ENCODE assay signal across 8 cellular contexts in genomic region chr22:24274696-24275405, GRCh38. TPM values are rescaled to one million over a fixed set of nuclear protein-coding genes. Genes with fewer than 3 reads are reported as not detected.
A peak's percentile ranks its signal among the peaks of the same experiment; 100 is the strongest.
DNase-seq lines count a peak whose midpoint lies in the region; ATAC-seq, FAIRE-seq and TF ChIP-seq lines count a peak whose summit lies in the region.
"Not testable (repeated sequence)": the region's sequence is repeated elsewhere in the genome, so short reads cannot be mapped to it uniquely, and the experiment has no call there.

No MANE protein-coding gene starts in this region.

- not testable (repeated sequence) for ATAC-seq in left colon; stimulated activated effector memory CD8-positive, alpha-beta T cell treated with anti-CD3 and anti-CD28 coated beads, Interleukin-12 subunit alpha, Interleukin-12 subunit beta, amount 100 ng/mL, for 72 hours

- not testable (repeated sequence) for DNase-seq in AG10803 (ENCODE audit: low read depth); HFF-Myc (ENCODE audit: extremely low read depth, low read depth); RCC 7860 (ENCODE audit: low spot score); epithelial cell of proximal tubule (ENCODE audit: low read depth); neural crest cell (ENCODE audit: low read depth, low spot score); stimulated activated effector memory CD8-positive, alpha-beta T cell treated with anti-CD3 and anti-CD28 coated beads, Interleukin-12 subunit alpha, Interleukin-12 subunit beta, amount 100 ng/mL, for 72 hours (ENCODE audit: low spot score in 2 of 2)
- DNase-seq in astrocyte of the hippocampus (ENCODE audit: low read depth, low spot score) (peak; percentile 32), left colon (peak; percentile 22 to 35)

- H3K27ac Mint-ChIP-seq in neural crest cell (ENCODE audit: unreplicated experiment), result not testable (repeated sequence)
- peak overlapping the region; percentile 67 for H3K27ac Mint-ChIP-seq in stimulated activated effector memory CD8-positive, alpha-beta T cell treated with anti-CD3 and anti-CD28 coated beads, Interleukin-12 subunit alpha, Interleukin-12 subunit beta, amount 100 ng/mL, for 72 hours

- intact Hi-C loops in left colon (cut with DNase I, micrococcal nuclease), result not testable (repeated sequence)

- FAIRE-seq in RCC 7860 (lab: Jason Lieb, UNC), result peak; percentile 43

- peaks cover 46% of the 10 kb centered on the region for H3K4me1 Mint-ChIP-seq in neural crest cell
- peaks cover 46% of the 10 kb centered on the region for H3K4me1 Mint-ChIP-seq in stimulated activated effector memory CD8-positive, alpha-beta T cell treated with anti-CD3 and anti-CD28 coated beads, Interleukin-12 subunit alpha, Interleukin-12 subunit beta, amount 100 ng/mL, for 72 hours

- H3K27me3 Mint-ChIP-seq in neural crest cell (ENCODE audit: low read depth), result not testable (repeated sequence)

- peak overlapping the region; percentile 58 for H3K4me3 Mint-ChIP-seq in neural crest cell
- H3K4me3 Mint-ChIP-seq in stimulated activated effector memory CD8-positive, alpha-beta T cell treated with anti-CD3 and anti-CD28 coated beads, Interleukin-12 subunit alpha, Interleukin-12 subunit beta, amount 100 ng/mL, for 72 hours, result not testable (repeated sequence)

- not testable (repeated sequence) for H3K9me3 Mint-ChIP-seq in neural crest cell; stimulated activated effector memory CD8-positive, alpha-beta T cell treated with anti-CD3 and anti-CD28 coated beads, Interleukin-12 subunit alpha, Interleukin-12 subunit beta, amount 100 ng/mL, for 72 hours

- H3K4me3 ChIP-seq in AG10803 (ENCODE audit: low read length); HFF-Myc (replicated peaks; ENCODE audit: low read depth, low read length): not testable (repeated sequence)
- peak overlapping the region; percentile 6 for H3K4me3 ChIP-seq in epithelial cell of proximal tubule (ENCODE audit: low read depth, low read length)

- H3K36me3 Mint-ChIP-seq in neural crest cell (ENCODE audit: low read depth), result not testable (repeated sequence)
- H3K36me3 Mint-ChIP-seq in stimulated activated effector memory CD8-positive, alpha-beta T cell treated with anti-CD3 and anti-CD28 coated beads, Interleukin-12 subunit alpha, Interleukin-12 subunit beta, amount 100 ng/mL, for 72 hours, result peaks cover 25% of the 10 kb centered on the region

- TF ChIP-seq CTCF in AG10803 (conservative IDR thresholded peaks at IDR 0.05; ENCODE audit: low read length) (peak; percentile 10), HFF-Myc (IDR thresholded peaks at IDR 0.05; ENCODE audit: low read depth, low read length, missing control alignments) (peak; percentile 7), epithelial cell of proximal tubule (conservative IDR thresholded peaks at IDR 0.05; ENCODE audit: low read depth, low read length) (peak; percentile 29), neural crest cell (conservative IDR thresholded peaks at IDR 0.05) (peak; percentile 38)

RNA-seq across cellular contexts. Expression of gene SPECC1L, which starts 4.2 kb away (rescaled TPM):
- 22.7 and 24.3 TPM in 2 replicates for total RNA-seq in epithelial cell of proximal tubule
- total RNA-seq in left colon, result 10 to 100 TPM; 86.3 to 87.5 TPM
- 121 and 123 TPM in 2 replicates for total RNA-seq in neural crest cell

RNA-seq across cellular contexts. Expression of gene GGT5, which starts 30.0 kb away (rescaled TPM):
- 0.22 and 1.3 TPM in 2 replicates for total RNA-seq in epithelial cell of proximal tubule
- 1 to 10 TPM; 3.7 to 6.7 TPM for total RNA-seq in left colon
- 0.56 and 0.59 TPM in 2 replicates for total RNA-seq in neural crest cell
